23 cellular contexts compared by ENCODE assay signal in the genomic region with DNA sequence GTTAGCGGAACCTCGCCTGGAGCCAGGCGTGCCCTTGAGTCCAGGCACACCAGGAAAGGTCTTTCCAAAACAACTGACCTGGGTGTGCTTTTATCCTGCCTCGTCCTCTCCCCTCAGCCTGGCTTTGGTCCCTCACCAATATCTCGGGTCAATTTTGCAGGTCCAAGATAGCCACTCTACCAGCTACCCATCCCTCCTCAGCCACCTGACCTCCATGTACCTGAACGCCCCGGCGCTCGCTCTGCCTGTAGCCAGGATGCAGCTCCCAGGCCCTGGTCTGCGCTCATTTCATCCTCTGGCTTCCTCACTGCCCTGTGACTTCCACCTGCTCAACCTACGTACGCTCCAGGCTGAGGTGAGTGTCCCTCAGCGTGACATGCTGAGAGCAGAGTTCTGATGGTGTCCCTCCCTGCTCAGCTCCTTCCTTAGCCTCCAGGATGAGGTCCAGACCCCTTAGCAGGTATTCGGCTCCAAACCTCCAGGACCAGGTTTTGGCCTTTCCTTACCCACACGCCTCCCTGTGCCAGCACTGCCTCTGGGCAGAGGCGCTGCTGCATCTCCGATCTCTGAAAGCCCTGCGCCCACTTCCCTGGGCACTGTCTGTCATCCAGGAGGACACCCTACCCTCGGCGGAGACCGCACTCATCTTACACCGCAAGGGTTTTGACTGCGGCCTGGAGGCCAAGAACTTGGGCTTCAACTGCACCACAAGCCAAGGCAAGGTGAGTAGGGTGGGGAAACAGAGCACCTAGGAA.
"Had no signal": no experiment of that assay in that cellular context is flagged by ENCODE, and none has a peak within 500 bp of the region (broad histone marks: within the 10 kb centered on the region; RNA-seq: fewer than 3 reads in every experiment).

No MANE protein-coding gene starts in this region.

- FAIRE-seq: endothelial cell of umbilical vein, frontal cortex, keratinocyte had no signal

- H3K36me3 ChIP-seq: uterus had no signal

- ATAC-seq: activated CD4-positive, CD25-positive, alpha-beta regulatory T cell treated with anti-CD3 and anti-CD28 coated beads, Interleukin-2, amount 50 U/mL, for 24 hours; body of pancreas; effector memory CD8-positive, alpha-beta T cell; left lobe of liver; naive thymus-derived CD8-positive, alpha-beta T cell; sciatic nerve; stimulated activated memory B cell treated with anti-CD40 and anti-IgM and Interleukin-4, amounts not matched to agents 10 μg/mL and 1 μg/mL and 100 μg/mL, for 72 hours had no signal

- H3K27me3 ChIP-seq: body of pancreas, esophagus muscularis mucosa, stomach, suprapubic skin, uterus had no signal

- H3K9me3 ChIP-seq: body of pancreas, esophagus muscularis mucosa, stomach, suprapubic skin, uterus had no signal

- H3K9ac ChIP-seq: parathyroid adenoma had no signal

- H3K27ac ChIP-seq: body of pancreas, esophagus muscularis mucosa, parathyroid adenoma, stomach, suprapubic skin, uterus had no signal

- H3K4me3 ChIP-seq: body of pancreas, esophagus muscularis mucosa, smooth muscle cell, stomach, suprapubic skin, uterus had no signal

- H3K4me1 ChIP-seq: body of pancreas, parathyroid adenoma, stomach, suprapubic skin, uterus had no signal

- DNase-seq: activated CD4-positive, alpha-beta memory T cell treated with anti-CD3 and anti-CD28 coated beads, Interleukin-2, amount 10 ng/mL, durations not matched to agents 7 days and 5 days; activated CD4-positive, alpha-beta T cell treated with anti-CD3 and anti-CD28 coated beads, Interleukin-2, amount 10 ng/mL, durations not matched to agents 24 days and 14 days; activated gamma-delta T cell; anterior cingulate cortex; body of pancreas; caudate nucleus; effector memory CD8-positive, alpha-beta T cell; naive thymus-derived CD8-positive, alpha-beta T cell; stimulated activated CD4-positive, alpha-beta T cell treated with anti-CD3 and anti-CD28 coated beads, Interleukin-15, amount 100 ng/mL, for 24 hours; stomach; trophoblast cell; uterus had no signal
